8 cellular contexts compared by ENCODE assay signal in the genomic region with DNA sequence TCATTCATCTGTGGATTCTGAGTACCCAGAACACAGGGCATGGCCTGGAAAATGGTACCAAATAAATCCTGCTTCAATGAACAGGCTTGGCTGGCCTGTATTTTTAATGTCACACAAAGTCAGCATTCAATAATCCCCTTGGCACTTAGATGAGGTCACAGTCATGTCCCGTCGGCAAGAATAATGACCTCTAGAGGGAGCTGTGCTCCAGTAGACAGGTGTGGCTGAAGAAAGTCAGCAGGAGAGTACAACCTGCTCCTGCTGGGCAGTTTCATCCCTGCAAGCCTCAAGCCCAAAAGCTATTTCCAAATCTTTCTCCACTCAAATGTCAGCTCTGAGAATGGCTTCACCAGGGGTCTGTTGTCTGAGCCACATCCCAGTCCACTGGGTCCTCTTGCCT.
DNase-seq lines count a peak whose midpoint lies in the region; ATAC-seq and TF ChIP-seq lines count a peak whose summit lies in the region.

No MANE protein-coding gene starts in this region.

- DNase-seq in A673 (ENCODE audit: low spot score) (peak; percentile 66), SK-N-DZ (ENCODE audit: low spot score) (peak; percentile 38), AG08396 (ENCODE audit: low spot score) (no peak), NCI-H1105 treated with DMSO at 0.1 percent for 48 hours (lab: John Stamatoyannopoulos, UW) (no peak)
- DNase-seq in stimulated activated CD4-positive, alpha-beta T cell treated with anti-CD3 and anti-CD28 coated beads, Interleukin-2, amount 100 ng/mL, for 24 hours = no peak

- ATAC-seq in GM18498 (IDR thresholded peaks at IDR 0.05; ENCODE audit: unreplicated experiment) (peak; percentile 69), HG03066 (IDR thresholded peaks at IDR 0.05; ENCODE audit: low read depth, unreplicated experiment) (peak; percentile 66)

- H3K4me1 ChIP-seq in A673 (ENCODE audit: insufficient read depth, low read length, poor library complexity, severe bottlenecking) (no peaks in the 10 kb centered on the region), liver (ENCODE audit: control insufficient read depth in 4 of 4, insufficient read depth in 4 of 4, low read length in 3 of 4) (no peaks in the 10 kb centered on the region)

- CTCF ChIA-PET in A673 (lab: Charles Lee) = no interaction called here

- WGBS in liver = 5% methylated on average over 2 of the region's 2 CpGs

- no TSS peak for BruUV-seq in A673 (replicated peaks; lab: Mats Ljungman, UMichigan)

- peak; percentile 81 to 87 for TF ChIP-seq RAD21 in liver (IDR thresholded peaks at IDR 0.05)

- no peaks in the 10 kb centered on the region for H3K36me3 ChIP-seq in A673 (ENCODE audit: insufficient read depth, low read length, poor library complexity, severe bottlenecking)
- H3K36me3 ChIP-seq in liver (ENCODE audit: control insufficient read depth in 4 of 4, insufficient read depth in 3 of 4, low read depth in 1 of 4, low read length in 3 of 4) = no peaks in the 10 kb centered on the region

- no peak overlapping the region for H3K9ac ChIP-seq in liver (ENCODE audit: low read depth in 1 of 2, low read length in 2 of 2)

- peak; percentile 70 for TF ChIP-seq CTCF in A673 (conservative IDR thresholded peaks at IDR 0.05; ENCODE audit: low read depth, low read length)
- TF ChIP-seq CTCF in liver (IDR thresholded peaks at IDR 0.05; ENCODE audit: low read depth, low read length, missing input control) = peak; percentile 73

- H3K27me3 ChIP-seq in A673 (replicated peaks; ENCODE audit: insufficient read depth, low read depth, low read length, poor library complexity) (no peaks in the 10 kb centered on the region), liver (ENCODE audit: control insufficient read depth in 4 of 4, insufficient read depth in 4 of 4, low read length in 3 of 4) (no peaks in the 10 kb centered on the region)

- POLR2A ChIA-PET in A673 (lab: Charles Lee; ENCODE audit: low non-redundant PET) = no interaction called here

- no peak overlapping the region for H3K4me3 ChIP-seq in A673 (ENCODE audit: low read depth, low read length, poor library complexity, severe bottlenecking)
- H3K4me3 ChIP-seq in liver (ENCODE audit: low read depth in 1 of 3, low read length in 3 of 3) = no peak overlapping the region

- H3K27ac ChIP-seq in A673 (ENCODE audit: low read depth, low read length, poor library complexity, severe bottlenecking) (no peak overlapping the region), liver (ENCODE audit: low read depth in 1 of 2, low read length in 2 of 2) (no peak overlapping the region)

- intact Hi-C loops in A673 (cut with micrococcal nuclease; ENCODE audit: unreplicated experiment) = no loop called here

- H3K9me3 ChIP-seq in A673 (ENCODE audit: low read depth, low read length, poor library complexity, severe bottlenecking) = no peaks in the 10 kb centered on the region
- no peaks in the 10 kb centered on the region for H3K9me3 ChIP-seq in liver (ENCODE audit: control insufficient read depth in 4 of 4, low read length in 3 of 4)

TF ChIP-seq in liver, 16 proteins besides CTCF, POLR2A, EP300 and RAD21:
- TF ChIP-seq, protein P1, sequence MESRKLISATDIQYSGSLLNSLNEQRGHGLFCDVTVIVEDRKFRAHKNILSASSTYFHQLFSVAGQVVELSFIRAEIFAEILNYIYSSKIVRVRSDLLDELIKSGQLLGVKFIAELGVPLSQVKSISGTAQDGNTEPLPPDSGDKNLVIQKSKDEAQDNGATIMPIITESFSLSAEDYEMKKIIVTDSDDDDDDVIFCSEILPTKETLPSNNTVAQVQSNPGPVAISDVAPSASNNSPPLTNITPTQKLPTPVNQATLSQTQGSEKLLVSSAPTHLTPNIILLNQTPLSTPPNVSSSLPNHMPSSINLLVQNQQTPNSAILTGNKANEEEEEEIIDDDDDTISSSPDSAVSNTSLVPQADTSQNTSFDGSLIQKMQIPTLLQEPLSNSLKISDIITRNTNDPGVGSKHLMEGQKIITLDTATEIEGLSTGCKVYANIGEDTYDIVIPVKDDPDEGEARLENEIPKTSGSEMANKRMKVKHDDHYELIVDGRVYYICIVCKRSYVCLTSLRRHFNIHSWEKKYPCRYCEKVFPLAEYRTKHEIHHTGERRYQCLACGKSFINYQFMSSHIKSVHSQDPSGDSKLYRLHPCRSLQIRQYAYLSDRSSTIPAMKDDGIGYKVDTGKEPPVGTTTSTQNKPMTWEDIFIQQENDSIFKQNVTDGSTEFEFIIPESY (IDR thresholded peaks at IDR 0.05) = no peak
- TF ChIP-seq NR2F2 (IDR thresholded peaks at IDR 0.05) = no peak
- TF ChIP-seq EGR1 (IDR thresholded peaks at IDR 0.05; ENCODE audit: low read depth in 2 of 2) = no peak
- TF ChIP-seq, protein P2, sequence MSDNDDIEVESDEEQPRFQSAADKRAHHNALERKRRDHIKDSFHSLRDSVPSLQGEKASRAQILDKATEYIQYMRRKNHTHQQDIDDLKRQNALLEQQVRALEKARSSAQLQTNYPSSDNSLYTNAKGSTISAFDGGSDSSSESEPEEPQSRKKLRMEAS (IDR thresholded peaks at IDR 0.05) = no peak
- TF ChIP-seq FOXA1 (IDR thresholded peaks at IDR 0.05) = no peak
- TF ChIP-seq SP1 (IDR thresholded peaks at IDR 0.05) = no peak
- TF ChIP-seq FOXA2 (IDR thresholded peaks at IDR 0.05) = no peak
- TF ChIP-seq HNF4G (IDR thresholded peaks at IDR 0.05) = no peak
- TF ChIP-seq GABPA (IDR thresholded peaks at IDR 0.05 in 1 of 2, conservative IDR thresholded peaks at IDR 0.05 in 1 of 2) = no peak
- TF ChIP-seq, protein P3, sequence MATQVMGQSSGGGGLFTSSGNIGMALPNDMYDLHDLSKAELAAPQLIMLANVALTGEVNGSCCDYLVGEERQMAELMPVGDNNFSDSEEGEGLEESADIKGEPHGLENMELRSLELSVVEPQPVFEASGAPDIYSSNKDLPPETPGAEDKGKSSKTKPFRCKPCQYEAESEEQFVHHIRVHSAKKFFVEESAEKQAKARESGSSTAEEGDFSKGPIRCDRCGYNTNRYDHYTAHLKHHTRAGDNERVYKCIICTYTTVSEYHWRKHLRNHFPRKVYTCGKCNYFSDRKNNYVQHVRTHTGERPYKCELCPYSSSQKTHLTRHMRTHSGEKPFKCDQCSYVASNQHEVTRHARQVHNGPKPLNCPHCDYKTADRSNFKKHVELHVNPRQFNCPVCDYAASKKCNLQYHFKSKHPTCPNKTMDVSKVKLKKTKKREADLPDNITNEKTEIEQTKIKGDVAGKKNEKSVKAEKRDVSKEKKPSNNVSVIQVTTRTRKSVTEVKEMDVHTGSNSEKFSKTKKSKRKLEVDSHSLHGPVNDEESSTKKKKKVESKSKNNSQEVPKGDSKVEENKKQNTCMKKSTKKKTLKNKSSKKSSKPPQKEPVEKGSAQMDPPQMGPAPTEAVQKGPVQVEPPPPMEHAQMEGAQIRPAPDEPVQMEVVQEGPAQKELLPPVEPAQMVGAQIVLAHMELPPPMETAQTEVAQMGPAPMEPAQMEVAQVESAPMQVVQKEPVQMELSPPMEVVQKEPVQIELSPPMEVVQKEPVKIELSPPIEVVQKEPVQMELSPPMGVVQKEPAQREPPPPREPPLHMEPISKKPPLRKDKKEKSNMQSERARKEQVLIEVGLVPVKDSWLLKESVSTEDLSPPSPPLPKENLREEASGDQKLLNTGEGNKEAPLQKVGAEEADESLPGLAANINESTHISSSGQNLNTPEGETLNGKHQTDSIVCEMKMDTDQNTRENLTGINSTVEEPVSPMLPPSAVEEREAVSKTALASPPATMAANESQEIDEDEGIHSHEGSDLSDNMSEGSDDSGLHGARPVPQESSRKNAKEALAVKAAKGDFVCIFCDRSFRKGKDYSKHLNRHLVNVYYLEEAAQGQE (IDR thresholded peaks at IDR 0.05) = no peak
- no peak for TF ChIP-seq TAF1 (conservative IDR thresholded peaks at IDR 0.05)
- TF ChIP-seq YY1 (IDR thresholded peaks at IDR 0.05) = no peak
- no peak for TF ChIP-seq JUND (IDR thresholded peaks at IDR 0.05)

Comparison
In these comparisons a context has a peak if more than half of its experiments do, and no peak if none do; other contexts are left out.
1. DNase-seq: peak in A673 (single experiment) and SK-N-DZ (single experiment); none in AG08396 (single experiment), stimulated activated CD4-positive, alpha-beta T cell treated with anti-CD3 and anti-CD28 coated beads, Interleukin-2, amount 100 ng/mL, for 24 hours (0 of 2) and NCI-H1105 treated with DMSO at 0.1 percent for 48 hours (single experiment).